21 cellular contexts compared by ENCODE assay signal in genomic region chrX:140431521-140431920, GRCh38.
DNase-seq lines count a peak whose midpoint lies in the region; ATAC-seq and TF ChIP-seq lines count a peak whose summit lies in the region.
"Had no signal": no experiment of that assay in that cellular context is flagged by ENCODE, and none has a peak within 500 bp of the region (broad histone marks: within the 10 kb centered on the region; RNA-seq: fewer than 3 reads in every experiment).

No MANE protein-coding gene starts in this region.

- H4K5ac ChIP-seq in IMR-90 (ENCODE audit: low read depth, low read length): no peak overlapping the region

- no peak overlapping the region for H2AK9ac ChIP-seq in IMR-90 (replicated peaks; ENCODE audit: low read depth, low read length, poor library complexity)

- no peak overlapping the region for H2BK5ac ChIP-seq in IMR-90 (ENCODE audit: low read depth, low read length, poor library complexity, severe bottlenecking)

- dilution Hi-C loops in IMR-90 (cut with HindIII; ENCODE audit: low sequenced_read_pairs, unreplicated experiment): no loop called here

- H3K27ac ChIP-seq in IMR-90 (ENCODE audit: insufficient read depth, low read length): no peak overlapping the region
- H3K27ac ChIP-seq in tibial nerve: no peak overlapping the region
- H3K27ac ChIP-seq in A673 (ENCODE audit: low read depth, low read length, poor library complexity, severe bottlenecking): no peak overlapping the region
- H3K27ac ChIP-seq: HL-60 had no signal

- DNase-seq in EL (peak; percentile 16), IMR-90 (peak; percentile 1), astrocyte of the hippocampus (ENCODE audit: low read depth, low spot score) (peak; percentile 72), kidney tubule cell (ENCODE audit: low spot score) (peak; percentile 6), COLO829 (ENCODE audit: low spot score) (no peak), tibial nerve (ENCODE audit: low spot score in 2 of 2) (no peak), A673 (ENCODE audit: low spot score) (no peak), COLO668 (lab: John Stamatoyannopoulos, UW; ENCODE audit: unreplicated experiment) (no peak)
- DNase-seq: ACHN; CD4-positive, alpha-beta memory T cell; DND-41; GF-D8; KBM-7; NCI-H1092; NCI-H146; NCI-H2081 treated with DMSO at 0.1 percent for 48 hours; NCI-H524 treated with DMSO at 0.1 percent for 48 hours; T-helper 1 cell had no signal

- TF ChIP-seq EP300 in tibial nerve (IDR thresholded peaks at IDR 0.05): no peak

- POLR2A ChIA-PET in IMR-90 (lab: Charles Lee; ENCODE audit: unreplicated experiment) (no interaction called here), A673 (lab: Charles Lee; ENCODE audit: low non-redundant PET) (no interaction called here)

- no peak for TF ChIP-seq RAD21 in IMR-90 (IDR thresholded peaks at IDR 0.05; ENCODE audit: low read length)

- no peak overlapping the region for H2BK120ac ChIP-seq in IMR-90 (ENCODE audit: low read depth, low read length)

- no peak overlapping the region for H2BK20ac ChIP-seq in IMR-90 (ENCODE audit: low read depth, low read length)

- H3K23ac ChIP-seq in IMR-90 (ENCODE audit: low read depth, low read length): no peak overlapping the region

- no peaks in the 10 kb centered on the region for H3K27me3 ChIP-seq in IMR-90 (ENCODE audit: control insufficient read depth, insufficient read depth, low read length)
- H3K27me3 ChIP-seq in tibial nerve: no peaks in the 10 kb centered on the region
- H3K27me3 ChIP-seq in A673 (replicated peaks; ENCODE audit: insufficient read depth, low read depth, low read length, poor library complexity): peaks cover 6% of the 10 kb centered on the region

- intact Hi-C loops in IMR-90 (cut with micrococcal nuclease): no loop called here
- intact Hi-C loops in A673 (cut with micrococcal nuclease; ENCODE audit: unreplicated experiment): no loop called here

- H3K56ac ChIP-seq in IMR-90 (ENCODE audit: extremely low read depth, insufficient read depth, low read length): no peak overlapping the region

- no peak overlapping the region for H3K9ac ChIP-seq in IMR-90 (ENCODE audit: low read depth, low read length)

- WGBS in IMR-90 (ENCODE audit: extremely low coverage in 2 of 2, insufficient read length in 1 of 2), 2 experiments: no CpG with 5 or more reads among the region's 5 CpGs
- WGBS in tibial nerve, 2 donors: 56 to 58% methylated on average over 2 to 5 of the region's 5 CpGs

- H3K79me1 ChIP-seq in IMR-90 (ENCODE audit: low read depth in 1 of 2, low read length in 2 of 2): no peaks in the 10 kb centered on the region

- H4K20me1 ChIP-seq in IMR-90 (ENCODE audit: insufficient read depth, low read length): no peaks in the 10 kb centered on the region

- H2AFZ ChIP-seq in IMR-90 (replicated peaks; ENCODE audit: low read length, poor library complexity): no peak overlapping the region

- TF ChIP-seq CTCF in IMR-90 (conservative IDR thresholded peaks at IDR 0.05; ENCODE audit: low read depth, low read length) (no peak), tibial nerve (IDR thresholded peaks at IDR 0.05) (no peak), A673 (conservative IDR thresholded peaks at IDR 0.05; ENCODE audit: low read depth, low read length) (no peak)

- H4K91ac ChIP-seq in IMR-90 (ENCODE audit: insufficient read depth, low read depth, low read length): no peak overlapping the region

- H3K4ac ChIP-seq in IMR-90 (ENCODE audit: low read depth, low read length): no peak overlapping the region

- H3K36me3 ChIP-seq in IMR-90 (ENCODE audit: control insufficient read depth, insufficient read depth, low read length): no peaks in the 10 kb centered on the region
- H3K36me3 ChIP-seq in tibial nerve: no peaks in the 10 kb centered on the region
- H3K36me3 ChIP-seq in A673 (ENCODE audit: insufficient read depth, low read length, poor library complexity, severe bottlenecking): no peaks in the 10 kb centered on the region

- H3K9me1 ChIP-seq in IMR-90 (ENCODE audit: insufficient read depth, low read length): no peaks in the 10 kb centered on the region

- H3K4me3 ChIP-seq in IMR-90 (ENCODE audit: insufficient read depth, low read depth, low read length) (no peak overlapping the region), tibial nerve (no peak overlapping the region), A673 (ENCODE audit: low read depth, low read length, poor library complexity, severe bottlenecking) (no peak overlapping the region)

- H3K4me2 ChIP-seq in IMR-90 (ENCODE audit: low read depth, low read length): no peak overlapping the region

- H3K18ac ChIP-seq in IMR-90 (ENCODE audit: low read depth, low read length): no peak overlapping the region

- H3K4me1 ChIP-seq in IMR-90 (ENCODE audit: control insufficient read depth, insufficient read depth, low read length) (no peaks in the 10 kb centered on the region), tibial nerve (no peaks in the 10 kb centered on the region), A673 (ENCODE audit: insufficient read depth, low read length, poor library complexity, severe bottlenecking) (no peaks in the 10 kb centered on the region)

- CTCF ChIA-PET in IMR-90 (lab: Yijun Ruan, JAX) (no interaction called here), A673 (lab: Charles Lee) (no interaction called here)

- no peak for ATAC-seq in IMR-90 (ENCODE audit: low read depth)
- ATAC-seq: Panc1, SK-N-SH treated with all-trans-retinoic acid at 6 μM for 48 hours had no signal

- H3K9me3 ChIP-seq in IMR-90 (ENCODE audit: control insufficient read depth, insufficient read depth, low read length) (no peaks in the 10 kb centered on the region), tibial nerve (no peaks in the 10 kb centered on the region), A673 (ENCODE audit: low read depth, low read length, poor library complexity, severe bottlenecking) (no peaks in the 10 kb centered on the region)

- H4K8ac ChIP-seq in IMR-90 (ENCODE audit: low read depth in 2 of 2, low read length in 2 of 2): no peak overlapping the region

- no peak overlapping the region for H2BK15ac ChIP-seq in IMR-90 (ENCODE audit: low read depth, low read length)

- BruUV-seq in IMR-90 (replicated peaks; lab: Mats Ljungman, UMichigan) (no TSS peak), A673 (replicated peaks; lab: Mats Ljungman, UMichigan) (no TSS peak)

- H3K14ac ChIP-seq in IMR-90 (replicated peaks; ENCODE audit: low read depth, low read length): no peak overlapping the region

- in situ Hi-C loops in IMR-90 (cut with MboI; ENCODE audit: low sequenced_read_pairs): no loop called here

- H2AK5ac ChIP-seq in IMR-90 (ENCODE audit: low read depth, low read length): no peak overlapping the region

- TF ChIP-seq POLR2A in IMR-90 (IDR thresholded peaks at IDR 0.05; ENCODE audit: low read depth, low read length) (no peak), tibial nerve (IDR thresholded peaks at IDR 0.05) (no peak)

TF ChIP-seq in IMR-90, 13 proteins besides CTCF, POLR2A, EP300 and RAD21:
- no peak for TF ChIP-seq ELK1 (IDR thresholded peaks at IDR 0.05; ENCODE audit: borderline replicate concordance, low read depth, low read length)
- TF ChIP-seq MAFK (IDR thresholded peaks at IDR 0.05; ENCODE audit: low read depth, low read length): no peak
- no peak for TF ChIP-seq MXI1 (IDR thresholded peaks at IDR 0.05; ENCODE audit: borderline replicate concordance, low read depth, low read length)
- no peak for TF ChIP-seq SMC3 (IDR thresholded peaks at IDR 0.05; ENCODE audit: low read depth, low read length)
- TF ChIP-seq BHLHE40 (IDR thresholded peaks at IDR 0.05; ENCODE audit: low read depth, low read length): no peak
- TF ChIP-seq MAZ (IDR thresholded peaks at IDR 0.05; ENCODE audit: borderline replicate concordance, low read depth, low read length): no peak
- TF ChIP-seq RCOR1 (IDR thresholded peaks at IDR 0.05; ENCODE audit: insufficient replicate concordance, low read length): no peak
- no peak for TF ChIP-seq NFE2L2 (IDR thresholded peaks at IDR 0.05; ENCODE audit: low read depth, low read length)
- TF ChIP-seq CEBPB (IDR thresholded peaks at IDR 0.05; ENCODE audit: low read depth, low read length): no peak
- no peak for TF ChIP-seq FOS (IDR thresholded peaks at IDR 0.05; ENCODE audit: low read depth, low read length)

Comparison
In these comparisons a context has a peak if more than half of its experiments do, and no peak if none do; other contexts are left out.
1. DNase-seq: peak in EL (single experiment), IMR-90 (single experiment), astrocyte of the hippocampus (single experiment) and kidney tubule cell (single experiment); none in COLO829 (single experiment), tibial nerve (0 of 2), A673 (single experiment) and COLO668 (single experiment).